1 cellular context compared by ENCODE assay signal in genomic region chr19:3762501-3763459, GRCh38.
TF ChIP-seq lines count a peak whose summit lies in the region.

Gene MRPL54 (plus strand): TSS chr19:3762682. CDS start chr19:3762701, 19 bp downstream.

TF ChIP-seq in HepG2, 621 proteins besides CTCF, POLR2A, EP300 and RAD21 (continued from another document and continues in another):
- TF ChIP-seq THAP9 (CRISPR knock-in tag; IDR thresholded peaks at IDR 0.05; ENCODE audit: borderline replicate concordance) (peak; percentile 98), TFDP1 (CRISPR knock-in tag; IDR thresholded peaks at IDR 0.05; ENCODE audit: borderline replicate concordance) (no peak), ZNF646 (CRISPR knock-in tag; IDR thresholded peaks at IDR 0.05) (no peak), FOXK2 (IDR thresholded peaks at IDR 0.05) (no peak), ZBTB34 (CRISPR knock-in tag; IDR thresholded peaks at IDR 0.05) (no peak; the same call in 1 of the 2 replicates), CENPBD1 (CRISPR knock-in tag; IDR thresholded peaks at IDR 0.05; ENCODE audit: borderline replicate concordance, low read depth) (no peak), ZNF660 (CRISPR knock-in tag; IDR thresholded peaks at IDR 0.05; ENCODE audit: borderline replicate concordance, low read depth) (no peak), RNF219 (CRISPR knock-in tag; IDR thresholded peaks at IDR 0.05) (no peak), ISX (CRISPR knock-in tag; conservative IDR thresholded peaks at IDR 0.05) (no peak), ZFP36L1 (CRISPR knock-in tag; IDR thresholded peaks at IDR 0.05) (no peak), EZH2 (conservative IDR thresholded peaks at IDR 0.05; ENCODE audit: low read depth, low read length) (no peak), LBX2 (CRISPR knock-in tag; IDR thresholded peaks at IDR 0.05; ENCODE audit: borderline replicate concordance) (no peak), SRSF9 (IDR thresholded peaks at IDR 0.05; ENCODE audit: borderline replicate concordance, insufficient read depth, low read depth, low read length, poor library complexity, severe bottlenecking) (no peak), ZNF766 (CRISPR knock-in tag; IDR thresholded peaks at IDR 0.05; ENCODE audit: borderline replicate concordance) (no peak), FIP1L1 (IDR thresholded peaks at IDR 0.05; ENCODE audit: borderline replicate concordance, insufficient read depth, low read depth, low read length) (no peak), ZNF335 (CRISPR knock-in tag; IDR thresholded peaks at IDR 0.05) (peak; percentile 91), FLYWCH1 (CRISPR knock-in tag; IDR thresholded peaks at IDR 0.05) (no peak), ZBTB42 (CRISPR knock-in tag; IDR thresholded peaks at IDR 0.05) (no peak), SRF (IDR thresholded peaks at IDR 0.05; ENCODE audit: low read depth, low read length) (no peak), SNAI1 (CRISPR knock-in tag; IDR thresholded peaks at IDR 0.05; ENCODE audit: borderline replicate concordance) (no peak), HMGA1 (CRISPR knock-in tag; conservative IDR thresholded peaks at IDR 0.05) (no peak), ZKSCAN8 (CRISPR knock-in tag; IDR thresholded peaks at IDR 0.05; ENCODE audit: borderline replicate concordance) (no peak), EED (CRISPR knock-in tag; IDR thresholded peaks at IDR 0.05) (no peak), ZUFSP (CRISPR knock-in tag; IDR thresholded peaks at IDR 0.05; ENCODE audit: borderline replicate concordance) (no peak), DMTF1 (CRISPR knock-in tag; IDR thresholded peaks at IDR 0.05) (no peak), BCLAF1 (IDR thresholded peaks at IDR 0.05) (no peak), HNRNPH1 (optimal IDR thresholded peaks at IDR 0.05; ENCODE audit: low read depth, low read length) (no peak), ZNF891 (CRISPR knock-in tag; IDR thresholded peaks at IDR 0.05) (peak; percentile 65; the same call in 1 of the 2 replicates), ZBTB20 (CRISPR knock-in tag; IDR thresholded peaks at IDR 0.05; ENCODE audit: borderline replicate concordance, low read depth) (peak; percentile 76; the same call in 1 of the 2 replicates), HMG20B (CRISPR knock-in tag; conservative IDR thresholded peaks at IDR 0.05) (0 out of 2 replicates have a peak, but pooled peaks have one; percentile 17), FOXO1 (CRISPR knock-in tag; IDR thresholded peaks at IDR 0.05) (0 out of 2 replicates have a peak, but pooled peaks have one; percentile 11), ZNF558 (CRISPR knock-in tag; IDR thresholded peaks at IDR 0.05; ENCODE audit: borderline replicate concordance) (no peak)
